16 cellular contexts compared by ENCODE assay signal in genomic region chr5:37776826-37777225, GRCh38.
A peak's percentile ranks its signal among the peaks of the same experiment; 100 is the strongest.
DNase-seq lines count a peak whose midpoint lies in the region; ATAC-seq and TF ChIP-seq lines count a peak whose summit lies in the region.
"Had no signal": no experiment of that assay in that cellular context is flagged by ENCODE, and none has a peak within 500 bp of the region (broad histone marks: within the 10 kb centered on the region; RNA-seq: fewer than 3 reads in every experiment).

No MANE protein-coding gene starts in this region.

- CTCF ChIA-PET in AG04449 (lab: Yijun Ruan, JAX) = interaction anchor here (0.9 to 4.3 kb wide), 9 partner anchors 10 to 416 kb away, joined by 3 to 33 read pairs (median 4); no protein-coding TSS in a partner anchor

- H3K9ac ChIP-seq in colonic mucosa (ENCODE audit: low read depth in 2 of 2, low read length in 2 of 2) = no peak overlapping the region

- no peaks in the 10 kb centered on the region for H3K27me3 ChIP-seq in MG63
- no peaks in the 10 kb centered on the region for H3K27me3 ChIP-seq in colonic mucosa
- H3K27me3 ChIP-seq: breast epithelium had no signal

- H3K27ac ChIP-seq in colonic mucosa = peak overlapping the region; percentile 26
- H3K27ac ChIP-seq: 22Rv1, breast epithelium had no signal

- no peak overlapping the region for H3K27ac Mint-ChIP-seq in activated T-helper 1 cell treated with anti-CD3 and anti-CD28 coated beads, Interleukin-12 subunit alpha, Interleukin-12 subunit beta, Interleukin-2, Interleukin-4 antibody, amounts not matched to agents 30 ng/mL and 10 ng/mL and 1 ng/mL, durations not matched to agents 14 hours and 24 hours and 36 hours
- H3K27ac Mint-ChIP-seq in activated naive CD8-positive, alpha-beta T cell treated with anti-CD3 and anti-CD28 coated beads, Interleukin-2, amount 50 U/mL, for 24 hours = no peak overlapping the region
- H3K27ac Mint-ChIP-seq: activated CD8-positive, alpha-beta T cell treated with anti-CD3 and anti-CD28 coated beads for 36 hours; nephron progenitor cell had no signal

- peaks cover 7% of the 10 kb centered on the region for H3K9me3 ChIP-seq in MG63
- no peaks in the 10 kb centered on the region for H3K9me3 ChIP-seq in colonic mucosa

- no peaks in the 10 kb centered on the region for H3K4me1 Mint-ChIP-seq in activated T-helper 1 cell treated with anti-CD3 and anti-CD28 coated beads, Interleukin-12 subunit alpha, Interleukin-12 subunit beta, Interleukin-2, Interleukin-4 antibody, amounts not matched to agents 30 ng/mL and 10 ng/mL and 1 ng/mL, durations not matched to agents 14 hours and 24 hours and 36 hours (ENCODE audit: low read depth)
- H3K4me1 Mint-ChIP-seq in activated naive CD8-positive, alpha-beta T cell treated with anti-CD3 and anti-CD28 coated beads, Interleukin-2, amount 50 U/mL, for 24 hours = no peaks in the 10 kb centered on the region

- H3K4me1 ChIP-seq in colonic mucosa = no peaks in the 10 kb centered on the region
- H3K4me1 ChIP-seq: breast epithelium, HAP-1 had no signal

- peak; percentile 76 for DNase-seq in AG04449 (ENCODE audit: low read depth, low spot score)
- peak; percentile 49 for DNase-seq in MG63
- no peak for DNase-seq in colonic mucosa
- DNase-seq in myocyte (ENCODE audit: low read depth) = peak; percentile 91
- no peak for DNase-seq in activated T-helper 1 cell treated with anti-CD3 and anti-CD28 coated beads, Interleukin-12 subunit alpha, Interleukin-12 subunit beta, Interleukin-2, Interleukin-4 antibody, amounts not matched to agents 30 ng/mL and 10 ng/mL and 1 ng/mL, durations not matched to agents 14 hours and 24 hours and 36 hours (ENCODE audit: low spot score)
- no peak for DNase-seq in activated naive CD8-positive, alpha-beta T cell treated with anti-CD3 and anti-CD28 coated beads, Interleukin-2, amount 50 U/mL, for 24 hours
- DNase-seq: activated CD8-positive, alpha-beta T cell treated with anti-CD3 and anti-CD28 coated beads for 36 hours; NCI-H2081 treated with DMSO at 0.1 percent for 48 hours; nephron progenitor cell; SHP77; stimulated activated CD4-positive, alpha-beta T cell treated with anti-CD3 and anti-CD28 coated beads, Interleukin-4, amount 100 ng/mL, for 24 hours had no signal

- intact Hi-C loops in colonic mucosa (cut with DNase I) = no loop called here
- intact Hi-C loops in activated T-helper 1 cell treated with anti-CD3 and anti-CD28 coated beads, Interleukin-12 subunit alpha, Interleukin-12 subunit beta, Interleukin-2, Interleukin-4 antibody, amounts not matched to agents 30 ng/mL and 10 ng/mL and 1 ng/mL, durations not matched to agents 14 hours and 24 hours and 36 hours (cut with micrococcal nuclease) = no loop called here

- no peaks in the 10 kb centered on the region for H3K36me3 ChIP-seq in MG63
- no peaks in the 10 kb centered on the region for H3K36me3 ChIP-seq in colonic mucosa
- H3K36me3 ChIP-seq: breast epithelium, HAP-1 had no signal

- POLR2A ChIA-PET in AG04449 (lab: Yijun Ruan, JAX) = interaction anchor here (0.5 to 3.1 kb wide), 7 partner anchors 16 to 360 kb away, joined by 3 to 10 read pairs (median 4); no protein-coding TSS in a partner anchor

- no peak for ATAC-seq in HG02623 (IDR thresholded peaks at IDR 0.05; ENCODE audit: unreplicated experiment)
- ATAC-seq in HG03175 (IDR thresholded peaks at IDR 0.05; ENCODE audit: unreplicated experiment) = no peak
- no peak for ATAC-seq in activated naive CD8-positive, alpha-beta T cell treated with anti-CD3 and anti-CD28 coated beads, Interleukin-2, amount 50 U/mL, for 24 hours
- ATAC-seq: activated CD8-positive, alpha-beta T cell treated with anti-CD3 and anti-CD28 coated beads for 36 hours had no signal

- H3K4me3 ChIP-seq in AG04449 (ENCODE audit: low read depth, low read length) (no peak overlapping the region), MG63 (no peak overlapping the region), colonic mucosa (no peak overlapping the region)
- H3K4me3 ChIP-seq: breast epithelium, HAP-1 had no signal

- H3K27me3 Mint-ChIP-seq in activated T-helper 1 cell treated with anti-CD3 and anti-CD28 coated beads, Interleukin-12 subunit alpha, Interleukin-12 subunit beta, Interleukin-2, Interleukin-4 antibody, amounts not matched to agents 30 ng/mL and 10 ng/mL and 1 ng/mL, durations not matched to agents 14 hours and 24 hours and 36 hours (ENCODE audit: insufficient read depth) = no peaks in the 10 kb centered on the region
- no peaks in the 10 kb centered on the region for H3K27me3 Mint-ChIP-seq in activated naive CD8-positive, alpha-beta T cell treated with anti-CD3 and anti-CD28 coated beads, Interleukin-2, amount 50 U/mL, for 24 hours
- H3K27me3 Mint-ChIP-seq: activated CD8-positive, alpha-beta T cell treated with anti-CD3 and anti-CD28 coated beads for 36 hours had no signal

- TF ChIP-seq CTCF in AG04449 (IDR thresholded peaks at IDR 0.05; ENCODE audit: insufficient read depth, low read length, missing control alignments) (no peak), colonic mucosa (IDR thresholded peaks at IDR 0.05) (no peak)

- H3K9me3 Mint-ChIP-seq in activated T-helper 1 cell treated with anti-CD3 and anti-CD28 coated beads, Interleukin-12 subunit alpha, Interleukin-12 subunit beta, Interleukin-2, Interleukin-4 antibody, amounts not matched to agents 30 ng/mL and 10 ng/mL and 1 ng/mL, durations not matched to agents 14 hours and 24 hours and 36 hours = peaks cover 14% of the 10 kb centered on the region
- H3K9me3 Mint-ChIP-seq in activated naive CD8-positive, alpha-beta T cell treated with anti-CD3 and anti-CD28 coated beads, Interleukin-2, amount 50 U/mL, for 24 hours = peaks cover 9% of the 10 kb centered on the region

- no peak overlapping the region for H3K4me3 Mint-ChIP-seq in activated T-helper 1 cell treated with anti-CD3 and anti-CD28 coated beads, Interleukin-12 subunit alpha, Interleukin-12 subunit beta, Interleukin-2, Interleukin-4 antibody, amounts not matched to agents 30 ng/mL and 10 ng/mL and 1 ng/mL, durations not matched to agents 14 hours and 24 hours and 36 hours
- H3K4me3 Mint-ChIP-seq in activated naive CD8-positive, alpha-beta T cell treated with anti-CD3 and anti-CD28 coated beads, Interleukin-2, amount 50 U/mL, for 24 hours = no peak overlapping the region
- H3K4me3 Mint-ChIP-seq: activated CD8-positive, alpha-beta T cell treated with anti-CD3 and anti-CD28 coated beads for 36 hours; nephron progenitor cell had no signal

- H3K36me3 Mint-ChIP-seq in activated T-helper 1 cell treated with anti-CD3 and anti-CD28 coated beads, Interleukin-12 subunit alpha, Interleukin-12 subunit beta, Interleukin-2, Interleukin-4 antibody, amounts not matched to agents 30 ng/mL and 10 ng/mL and 1 ng/mL, durations not matched to agents 14 hours and 24 hours and 36 hours (ENCODE audit: low read depth) = no peaks in the 10 kb centered on the region
- H3K36me3 Mint-ChIP-seq in activated naive CD8-positive, alpha-beta T cell treated with anti-CD3 and anti-CD28 coated beads, Interleukin-2, amount 50 U/mL, for 24 hours (ENCODE audit: low read depth) = peaks cover 5% of the 10 kb centered on the region

Comparison
In these comparisons a context has a peak if more than half of its experiments do, and no peak if none do; other contexts are left out.
1. DNase-seq: peak in AG04449 (single experiment), MG63 (single experiment) and myocyte (single experiment); none in colonic mucosa (single experiment), activated T-helper 1 cell treated with anti-CD3 and anti-CD28 coated beads, Interleukin-12 subunit alpha, Interleukin-12 subunit beta, Interleukin-2, Interleukin-4 antibody, amounts not matched to agents 30 ng/mL and 10 ng/mL and 1 ng/mL, durations not matched to agents 14 hours and 24 hours and 36 hours (single experiment) and activated naive CD8-positive, alpha-beta T cell treated with anti-CD3 and anti-CD28 coated beads, Interleukin-2, amount 50 U/mL, for 24 hours (single experiment).